ENCODE assay signal across 8 cellular contexts in the genomic region with DNA sequence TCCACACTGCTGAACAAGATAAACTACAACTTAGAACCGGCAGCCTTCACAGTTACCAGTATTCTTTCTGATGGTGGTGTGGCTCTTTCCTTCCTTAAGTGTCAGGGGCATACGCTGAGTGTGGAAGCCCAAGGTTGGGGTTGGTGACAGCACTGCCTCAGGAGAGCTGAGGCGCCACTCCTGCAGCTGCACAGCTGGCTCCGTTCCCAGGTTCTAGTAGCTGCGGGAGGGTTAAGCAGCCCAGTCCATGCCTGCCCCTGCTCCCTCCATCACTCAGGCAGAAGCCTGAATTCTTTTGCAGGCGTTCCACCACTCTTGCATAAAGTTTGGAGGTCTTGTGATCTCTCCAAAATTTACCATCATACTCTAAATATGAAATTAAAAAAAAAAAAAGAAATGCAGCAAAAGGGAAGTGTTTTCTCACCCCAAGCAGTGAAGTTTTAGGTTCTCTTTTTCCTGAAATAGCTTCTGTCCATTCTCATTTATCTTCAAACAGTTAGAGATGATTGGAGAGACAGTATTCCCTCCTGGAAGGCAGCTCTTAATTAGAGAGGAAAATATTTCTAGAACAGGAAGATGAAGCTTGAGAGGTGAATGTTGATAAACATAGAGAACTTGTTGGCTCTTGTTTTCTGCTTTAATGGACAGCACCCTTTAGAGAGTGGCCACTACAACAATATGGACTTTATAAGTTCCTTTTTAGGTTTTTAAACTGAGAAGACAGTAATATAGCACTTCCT.
A peak's percentile ranks its signal among the peaks of the same experiment; 100 is the strongest.
DNase-seq lines count a peak whose midpoint lies in the region; ATAC-seq and TF ChIP-seq lines count a peak whose summit lies in the region.

No MANE protein-coding gene starts in this region.

- H3K4me1 Mint-ChIP-seq in endodermal cell: peaks cover 21% of the 10 kb centered on the region
- H3K4me1 Mint-ChIP-seq in T-helper 2 cell treated with Interferon-gamma antibody and Interleukin-4, amounts not matched to agents 5 μg/mL and 100 μg/mL, for 36 hours (ENCODE audit: low read depth): peaks cover 6% of the 10 kb centered on the region

- no peak overlapping the region for H3K4me3 Mint-ChIP-seq in endodermal cell
- H3K4me3 Mint-ChIP-seq in T-helper 2 cell treated with Interferon-gamma antibody and Interleukin-4, amounts not matched to agents 5 μg/mL and 100 μg/mL, for 36 hours: no peak overlapping the region

- no peaks in the 10 kb centered on the region for H3K27me3 ChIP-seq in endodermal cell (ENCODE audit: control insufficient read depth, insufficient read depth, low read length, poor library complexity, severe bottlenecking)

- H3K36me3 ChIP-seq in endodermal cell (ENCODE audit: control insufficient read depth, insufficient read depth, low read length) (no peaks in the 10 kb centered on the region), mesodermal cell (ENCODE audit: control insufficient read depth, insufficient read depth, low read length) (no peaks in the 10 kb centered on the region)

- no peaks in the 10 kb centered on the region for H3K4me1 ChIP-seq in endodermal cell (ENCODE audit: control insufficient read depth, insufficient read depth, low read length)
- peaks cover 12% of the 10 kb centered on the region for H3K4me1 ChIP-seq in mesodermal cell (ENCODE audit: control insufficient read depth, insufficient read depth, low read length, poor library complexity, severe bottlenecking)

- DNase-seq in GDM1 (lab: John Stamatoyannopoulos, UW): peak; percentile 69
- peak; percentile 78 for DNase-seq in LHCN-M2 (ENCODE audit: low read depth)
- peak; percentile 73 for DNase-seq in RPMI7951 (ENCODE audit: low read depth)
- DNase-seq in endodermal cell: peak; percentile 69
- peak; percentile 70 for DNase-seq in ureter (ENCODE audit: low spot score)
- DNase-seq in T-helper 2 cell treated with Interferon-gamma antibody and Interleukin-4, amounts not matched to agents 5 μg/mL and 100 μg/mL, for 36 hours (ENCODE audit: low spot score): no peak

- H3K9me3 ChIP-seq in endodermal cell (ENCODE audit: control insufficient read depth, low read length) (no peaks in the 10 kb centered on the region), mesodermal cell (ENCODE audit: control insufficient read depth, low read length) (no peaks in the 10 kb centered on the region)

- H3K27me3 Mint-ChIP-seq in endodermal cell (ENCODE audit: insufficient read depth): peaks cover 27% of the 10 kb centered on the region
- H3K27me3 Mint-ChIP-seq in T-helper 2 cell treated with Interferon-gamma antibody and Interleukin-4, amounts not matched to agents 5 μg/mL and 100 μg/mL, for 36 hours (ENCODE audit: low read depth): peaks cover 44% of the 10 kb centered on the region

- peaks cover 5% of the 10 kb centered on the region for H3K36me3 Mint-ChIP-seq in endodermal cell (ENCODE audit: low read depth)
- no peaks in the 10 kb centered on the region for H3K36me3 Mint-ChIP-seq in T-helper 2 cell treated with Interferon-gamma antibody and Interleukin-4, amounts not matched to agents 5 μg/mL and 100 μg/mL, for 36 hours (ENCODE audit: low read depth)

- H3K27ac Mint-ChIP-seq in endodermal cell: no peak overlapping the region
- H3K27ac Mint-ChIP-seq in T-helper 2 cell treated with Interferon-gamma antibody and Interleukin-4, amounts not matched to agents 5 μg/mL and 100 μg/mL, for 36 hours: no peak overlapping the region

- no peak overlapping the region for H3K27ac ChIP-seq in endodermal cell (ENCODE audit: low read depth, low read length)
- no peak overlapping the region for H3K27ac ChIP-seq in mesodermal cell (ENCODE audit: low read depth, low read length, severe bottlenecking)

- no peaks in the 10 kb centered on the region for H3K9me3 Mint-ChIP-seq in endodermal cell
- no peaks in the 10 kb centered on the region for H3K9me3 Mint-ChIP-seq in T-helper 2 cell treated with Interferon-gamma antibody and Interleukin-4, amounts not matched to agents 5 μg/mL and 100 μg/mL, for 36 hours

- no peak overlapping the region for H3K9ac ChIP-seq in endodermal cell (ENCODE audit: extremely low read depth, low read length, poor library complexity, severe bottlenecking)

- no peak overlapping the region for H3K4me3 ChIP-seq in endodermal cell (ENCODE audit: low read length)
- H3K4me3 ChIP-seq in mesodermal cell (ENCODE audit: extremely low read depth, insufficient read depth, low read length, poor library complexity, severe bottlenecking): peak overlapping the region; percentile 20

- TF ChIP-seq CTCF in endodermal cell (conservative IDR thresholded peaks at IDR 0.05): no peak

- ATAC-seq in HG03520 (IDR thresholded peaks at IDR 0.05; ENCODE audit: unreplicated experiment): no peak

- 58 to 69% methylated on average over 4 to 6 of the region's 6 CpGs for WGBS in endodermal cell (ENCODE audit: insufficient coverage in 1 of 2, insufficient read length in 1 of 2), 2 experiments
- 50% methylated on average over 1 to 3 of the region's 6 CpGs for whole genome bisulfite sequencing in mesodermal cell (ENCODE audit: insufficient coverage in 2 of 2), 2 experiments
